Comparison of ENCODE assay signal across 8 cellular contexts in the genomic region with DNA sequence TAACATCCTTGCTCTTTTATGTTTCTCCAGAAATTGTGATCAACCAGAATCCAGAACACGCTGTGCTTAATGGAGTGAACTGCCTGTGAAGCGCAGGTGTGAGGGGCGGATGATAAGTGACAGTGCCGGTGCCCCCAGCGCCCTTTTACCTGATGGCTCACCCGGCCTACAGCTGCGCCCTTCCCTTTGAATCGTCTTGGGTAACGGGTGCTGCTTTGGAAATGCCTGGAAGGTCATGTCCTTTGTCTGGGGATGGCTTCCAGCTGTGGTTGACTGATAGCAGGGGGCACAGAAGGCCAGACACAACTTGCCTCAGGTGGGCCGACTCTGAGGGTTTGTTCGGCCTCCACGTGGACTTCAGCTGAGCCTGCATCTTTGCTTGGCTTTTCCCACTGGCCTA.
"Had no signal": no experiment of that assay in that cellular context is flagged by ENCODE, and none has a peak within 500 bp of the region (broad histone marks: within the 10 kb centered on the region; RNA-seq: fewer than 3 reads in every experiment).

No MANE protein-coding gene starts in this region.

- DNase-seq: activated CD4-positive, alpha-beta T cell treated with anti-CD3 and anti-CD28 coated beads, Interleukin-2, amount 10 ng/mL, durations not matched to agents 24 days and 14 days; activated T-cell treated with anti-CD3 and anti-CD28 coated beads, Interleukin-2, amount 50 U/mL, for 72 hours; dermis blood vessel endothelial cell; effector memory CD8-positive, alpha-beta T cell; esophagus squamous epithelium; natural killer cell; stomach had no signal

- H3K27ac ChIP-seq: esophagus squamous epithelium, right atrium auricular region, stomach had no signal

- H3K4me3 ChIP-seq: esophagus squamous epithelium, right atrium auricular region, stomach had no signal

- H3K27me3 ChIP-seq: esophagus squamous epithelium, right atrium auricular region, stomach had no signal

- H3K9me3 ChIP-seq: esophagus squamous epithelium, right atrium auricular region, stomach had no signal

- H3K36me3 ChIP-seq: esophagus squamous epithelium, right atrium auricular region, stomach had no signal
